Comparison of ENCODE assay signal across 25 cellular contexts in the genomic region with DNA sequence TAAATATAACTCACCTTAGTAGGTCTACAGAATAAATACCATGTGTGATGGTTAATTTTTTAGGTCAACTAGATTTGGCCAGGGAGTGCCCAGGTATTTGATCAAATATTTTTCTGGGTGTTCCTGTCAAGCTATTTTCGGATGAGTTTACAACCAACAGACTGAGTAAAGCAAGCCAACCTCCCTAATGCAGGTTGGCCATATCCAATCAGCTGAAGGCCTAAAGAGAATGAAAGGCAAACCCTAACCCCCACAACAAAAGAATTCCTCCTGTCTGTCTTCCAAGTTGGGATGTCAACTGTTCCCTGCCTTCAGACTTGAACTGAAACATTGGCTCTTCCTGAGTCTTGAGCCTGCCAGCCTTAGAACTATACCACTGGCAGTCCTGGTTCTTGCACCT. TPM values are rescaled to one million over a fixed set of nuclear protein-coding genes. Genes with fewer than 3 reads are reported as not detected.
A peak's percentile ranks its signal among the peaks of the same experiment; 100 is the strongest.
DNase-seq lines count a peak whose midpoint lies in the region; ATAC-seq and TF ChIP-seq lines count a peak whose summit lies in the region.
"Had no signal": no experiment of that assay in that cellular context is flagged by ENCODE, and none has a peak within 500 bp of the region (broad histone marks: within the 10 kb centered on the region; RNA-seq: fewer than 3 reads in every experiment).

No MANE protein-coding gene starts in this region.

- H3K79me2 ChIP-seq in GM23338 (replicated peaks; ENCODE audit: insufficient read depth): peaks cover 45% of the 10 kb centered on the region

- no peak overlapping the region for H2AFZ ChIP-seq in GM23338

- peaks cover 100% of the 10 kb centered on the region for H3K36me3 Mint-ChIP-seq in CD4-positive, alpha-beta T cell (ENCODE audit: low read depth)
- peaks cover 55% of the 10 kb centered on the region; the same call in 2 of the 3 replicates for H3K36me3 Mint-ChIP-seq in GM23338 (ENCODE audit: low read depth)
- H3K36me3 Mint-ChIP-seq in central memory CD8-positive, alpha-beta T cell (ENCODE audit: insufficient read depth): peaks cover 72% of the 10 kb centered on the region
- peaks cover 19 to 94% (median 57%) of the 10 kb centered on the region in 3 donors for H3K36me3 Mint-ChIP-seq in naive thymus-derived CD8-positive, alpha-beta T cell

- H3F3A ChIP-seq in GM23338 (replicated peaks; ENCODE audit: low read depth): no peaks in the 10 kb centered on the region

- H4K20me1 ChIP-seq in GM23338 (replicated peaks; ENCODE audit: insufficient read depth): peaks cover 24% of the 10 kb centered on the region

- H3K4me1 Mint-ChIP-seq in CD4-positive, alpha-beta T cell (ENCODE audit: low read depth): peaks cover 61% of the 10 kb centered on the region
- H3K4me1 Mint-ChIP-seq in GM23338: peaks cover 10% of the 10 kb centered on the region
- peaks cover 44% of the 10 kb centered on the region for H3K4me1 Mint-ChIP-seq in central memory CD8-positive, alpha-beta T cell
- H3K4me1 Mint-ChIP-seq in naive thymus-derived CD8-positive, alpha-beta T cell: peaks cover 10 to 50% (median 28%) of the 10 kb centered on the region in 4 donors

- no peaks in the 10 kb centered on the region for H3K9me3 Mint-ChIP-seq in CD4-positive, alpha-beta T cell
- H3K9me3 Mint-ChIP-seq in GM23338: no peaks in the 10 kb centered on the region
- no peaks in the 10 kb centered on the region for H3K9me3 Mint-ChIP-seq in central memory CD8-positive, alpha-beta T cell
- peaks cover 0 to 15% (median 2%) of the 10 kb centered on the region in 9 donors for H3K9me3 Mint-ChIP-seq in naive thymus-derived CD8-positive, alpha-beta T cell
- H3K9me3 Mint-ChIP-seq: activated naive CD4-positive, alpha-beta T cell treated with anti-CD3 and anti-CD28 coated beads, Interleukin-2, amount 10 ng/mL, durations not matched to agents 7 days and 5 days; type B pancreatic cell had no signal

- no peaks in the 10 kb centered on the region for H3K27me3 ChIP-seq in CD4-positive, alpha-beta T cell (ENCODE audit: control insufficient read depth, insufficient read depth, low read length)
- no peaks in the 10 kb centered on the region for H3K27me3 ChIP-seq in GM23338 (ENCODE audit: insufficient read depth)
- H3K27me3 ChIP-seq: BLaER1, sigmoid colon had no signal

- peaks cover 8% of the 10 kb centered on the region for H3K9me3 ChIP-seq in CD4-positive, alpha-beta T cell (ENCODE audit: control insufficient read depth, low read length)
- H3K9me3 ChIP-seq: psoas muscle, sigmoid colon had no signal

- ATAC-seq in CD4-positive, alpha-beta T cell (ENCODE audit: poor library complexity): no peak
- ATAC-seq in GM23338 (peak; percentile 59), GM18498 (IDR thresholded peaks at IDR 0.05; ENCODE audit: unreplicated experiment) (no peak)
- no peak for ATAC-seq in central memory CD8-positive, alpha-beta T cell (replicated peaks; ENCODE audit: extremely low read depth, poor library complexity, severe bottlenecking)
- ATAC-seq in naive thymus-derived CD8-positive, alpha-beta T cell: no peak
- ATAC-seq: HCT116, psoas muscle had no signal

- H3K27me3 Mint-ChIP-seq in CD4-positive, alpha-beta T cell: no peaks in the 10 kb centered on the region
- H3K27me3 Mint-ChIP-seq in GM23338 (ENCODE audit: insufficient read depth, low read depth, poor library complexity): peaks cover 6% of the 10 kb centered on the region
- no peaks in the 10 kb centered on the region for H3K27me3 Mint-ChIP-seq in central memory CD8-positive, alpha-beta T cell
- no peaks in the 10 kb centered on the region for H3K27me3 Mint-ChIP-seq in naive thymus-derived CD8-positive, alpha-beta T cell
- H3K27me3 Mint-ChIP-seq: activated naive CD4-positive, alpha-beta T cell treated with anti-CD3 and anti-CD28 coated beads, Interleukin-2, amount 10 ng/mL, durations not matched to agents 7 days and 5 days; type B pancreatic cell had no signal

- POLR2A ChIA-PET in CD4-positive, alpha-beta T cell (lab: Charles Lee): interaction anchor here (0.6 kb wide), 1 partner anchor 478 kb away, joined by 4 read pairs; no protein-coding TSS in a partner anchor
- POLR2A ChIA-PET in naive thymus-derived CD8-positive, alpha-beta T cell (lab: Charles Lee): no interaction called here

- CTCF ChIA-PET in CD4-positive, alpha-beta T cell (lab: Charles Lee): no interaction called here

- no peak overlapping the region for H3K27ac ChIP-seq in CD4-positive, alpha-beta T cell (ENCODE audit: low read depth, low read length)
- H3K27ac ChIP-seq in GM23338 (ENCODE audit: low read depth): no peak overlapping the region
- H3K27ac ChIP-seq: BLaER1, epithelial cell of prostate, psoas muscle, RWPE1, sigmoid colon had no signal

- H3K36me3 ChIP-seq in GM23338 (ENCODE audit: insufficient read depth): peaks cover 7% of the 10 kb centered on the region; the same call in 1 of the 2 replicates

- H3K4me1 ChIP-seq in GM23338 (ENCODE audit: insufficient read depth): no peaks in the 10 kb centered on the region
- H3K4me1 ChIP-seq: BLaER1, psoas muscle had no signal

- intact Hi-C loops in CD4-positive, alpha-beta T cell (cut with DNase I, micrococcal nuclease): no loop called here

- H3K4me3 ChIP-seq in GM23338: no peak overlapping the region
- H3K4me3 ChIP-seq: BLaER1, psoas muscle, sigmoid colon had no signal

- TF ChIP-seq CTCF in CD4-positive, alpha-beta T cell (IDR thresholded peaks at IDR 0.05): no peak
- no peak for TF ChIP-seq CTCF in GM23338 (conservative IDR thresholded peaks at IDR 0.05; ENCODE audit: low read depth in 2 of 2)

- no peak overlapping the region for H3K4me3 Mint-ChIP-seq in CD4-positive, alpha-beta T cell
- no peak overlapping the region for H3K4me3 Mint-ChIP-seq in GM23338
- no peak overlapping the region for H3K4me3 Mint-ChIP-seq in central memory CD8-positive, alpha-beta T cell
- H3K4me3 Mint-ChIP-seq in naive thymus-derived CD8-positive, alpha-beta T cell: peak overlapping the region in 1 of 10 donors; percentile 52
- H3K4me3 Mint-ChIP-seq: activated naive CD4-positive, alpha-beta T cell treated with anti-CD3 and anti-CD28 coated beads, Interleukin-2, amount 10 ng/mL, durations not matched to agents 7 days and 5 days; type B pancreatic cell had no signal

- DNase-seq in CD4-positive, alpha-beta T cell: no peak
- DNase-seq in GM23338 (ENCODE audit: low spot score) (peak; percentile 10), hypothalamus (lab: John Stamatoyannopoulos, UW) (no peak)
- no peak for DNase-seq in central memory CD8-positive, alpha-beta T cell (ENCODE audit: low spot score in 2 of 2)
- DNase-seq in naive thymus-derived CD8-positive, alpha-beta T cell: no peak
- no peak for DNase-seq in NK-92 treated with Interleukin-12 subunit alpha and Interleukin-12 subunit beta, amount 100 ng/mL, for 24 hours (lab: John Stamatoyannopoulos, UW)
- DNase-seq: activated naive CD4-positive, alpha-beta T cell treated with anti-CD3 and anti-CD28 coated beads, Interleukin-2, amount 10 ng/mL, durations not matched to agents 7 days and 5 days; DMS79; effector CD4-positive, alpha-beta T cell; GDM1; hippocampal formation; NCI-H1105; NCI-H187 treated with DMSO at 0.1 percent for 48 hours; NCI-H2171 treated with DMSO at 0.1 percent for 48 hours; NCI-H510A treated with DMSO at 0.1 percent for 48 hours; psoas muscle; sigmoid colon; stimulated activated CD4-positive, alpha-beta T cell treated with anti-CD3 and anti-CD28 coated beads, Interleukin-4, amount 100 ng/mL, for 1 hour; T-helper 1 cell had no signal

- H3K27ac Mint-ChIP-seq in CD4-positive, alpha-beta T cell: peak overlapping the region; percentile 19
- H3K27ac Mint-ChIP-seq in GM23338: no peak overlapping the region
- H3K27ac Mint-ChIP-seq in central memory CD8-positive, alpha-beta T cell (ENCODE audit: low read depth): peak overlapping the region; percentile 69
- peak overlapping the region in 7 of 10 donors; percentile 28 to 69 (median 35) for H3K27ac Mint-ChIP-seq in naive thymus-derived CD8-positive, alpha-beta T cell
- H3K27ac Mint-ChIP-seq: activated naive CD4-positive, alpha-beta T cell treated with anti-CD3 and anti-CD28 coated beads, Interleukin-2, amount 10 ng/mL, durations not matched to agents 7 days and 5 days; type B pancreatic cell had no signal

- no peaks in the 10 kb centered on the region for H3K9me2 ChIP-seq in GM23338 (ENCODE audit: insufficient read depth)

- no peak overlapping the region for H3K4me2 ChIP-seq in GM23338
- H3K4me2 ChIP-seq: BLaER1 had no signal

TF ChIP-seq in GM23338, 12 proteins besides CTCF, POLR2A, EP300 and RAD21 (continues in another document):
- TF ChIP-seq, protein P1, sequence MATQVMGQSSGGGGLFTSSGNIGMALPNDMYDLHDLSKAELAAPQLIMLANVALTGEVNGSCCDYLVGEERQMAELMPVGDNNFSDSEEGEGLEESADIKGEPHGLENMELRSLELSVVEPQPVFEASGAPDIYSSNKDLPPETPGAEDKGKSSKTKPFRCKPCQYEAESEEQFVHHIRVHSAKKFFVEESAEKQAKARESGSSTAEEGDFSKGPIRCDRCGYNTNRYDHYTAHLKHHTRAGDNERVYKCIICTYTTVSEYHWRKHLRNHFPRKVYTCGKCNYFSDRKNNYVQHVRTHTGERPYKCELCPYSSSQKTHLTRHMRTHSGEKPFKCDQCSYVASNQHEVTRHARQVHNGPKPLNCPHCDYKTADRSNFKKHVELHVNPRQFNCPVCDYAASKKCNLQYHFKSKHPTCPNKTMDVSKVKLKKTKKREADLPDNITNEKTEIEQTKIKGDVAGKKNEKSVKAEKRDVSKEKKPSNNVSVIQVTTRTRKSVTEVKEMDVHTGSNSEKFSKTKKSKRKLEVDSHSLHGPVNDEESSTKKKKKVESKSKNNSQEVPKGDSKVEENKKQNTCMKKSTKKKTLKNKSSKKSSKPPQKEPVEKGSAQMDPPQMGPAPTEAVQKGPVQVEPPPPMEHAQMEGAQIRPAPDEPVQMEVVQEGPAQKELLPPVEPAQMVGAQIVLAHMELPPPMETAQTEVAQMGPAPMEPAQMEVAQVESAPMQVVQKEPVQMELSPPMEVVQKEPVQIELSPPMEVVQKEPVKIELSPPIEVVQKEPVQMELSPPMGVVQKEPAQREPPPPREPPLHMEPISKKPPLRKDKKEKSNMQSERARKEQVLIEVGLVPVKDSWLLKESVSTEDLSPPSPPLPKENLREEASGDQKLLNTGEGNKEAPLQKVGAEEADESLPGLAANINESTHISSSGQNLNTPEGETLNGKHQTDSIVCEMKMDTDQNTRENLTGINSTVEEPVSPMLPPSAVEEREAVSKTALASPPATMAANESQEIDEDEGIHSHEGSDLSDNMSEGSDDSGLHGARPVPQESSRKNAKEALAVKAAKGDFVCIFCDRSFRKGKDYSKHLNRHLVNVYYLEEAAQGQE (IDR thresholded peaks at IDR 0.05; ENCODE audit: unreplicated experiment): no peak
- no peak for TF ChIP-seq ZNF114 (CRISPR knock-in tag; IDR thresholded peaks at IDR 0.05)

RNA-seq across cellular contexts. Expression of gene TASOR, which starts 28.6 kb away (rescaled TPM):
- 10 to 100 TPM; 37.6 to 40.7 TPM for total RNA-seq in CD4-positive, alpha-beta T cell
- 53.6 and 58.6 TPM in 2 replicates for total RNA-seq in GM23338 (2014; rRNA removed; shearing (Covaris generic))
- 10.6 and 14.7 TPM in 2 replicates for polyA plus RNA-seq in GM23338 (2016; fragmentation: Nextera tagmentation; extraction: Ambion mirVana)
- total RNA-seq in naive thymus-derived CD8-positive, alpha-beta T cell: 100 to 1,000 TPM; 101 to 103 TPM
- 10 to 100 TPM; 25.1 to 32.0 (median 29.6) TPM for polyA plus RNA-seq in naive thymus-derived CD8-positive, alpha-beta T cell
